11 cellular contexts compared by ENCODE assay signal in genomic region chr1:109895720-109896504, GRCh38. TPM values are rescaled to one million over a fixed set of nuclear protein-coding genes. Genes with fewer than 3 reads are reported as not detected.
A peak's percentile ranks its signal among the peaks of the same experiment; 100 is the strongest.
DNase-seq lines count a peak whose midpoint lies in the region; ATAC-seq, FAIRE-seq and TF ChIP-seq lines count a peak whose summit lies in the region.
"Had no signal": no experiment of that assay in that cellular context is flagged by ENCODE, and none has a peak within 500 bp of the region (broad histone marks: within the 10 kb centered on the region; RNA-seq: fewer than 3 reads in every experiment).

No MANE protein-coding gene starts in this region.

- TF ChIP-seq EP300 in upper lobe of left lung (IDR thresholded peaks at IDR 0.05) = peak in 3 of 4 donors; percentile 23 to 93 (median 91)

- H3K27ac ChIP-seq in upper lobe of left lung = peak overlapping the region; percentile 67 to 81 (median 72)

- peak; percentile 66 to 79 for ATAC-seq in upper lobe of left lung (ENCODE audit: low FRiP score in 2 of 2)
- ATAC-seq in GM18520 (IDR thresholded peaks at IDR 0.05; ENCODE audit: unreplicated experiment) = no peak

- no peaks in the 10 kb centered on the region for H3K27me3 Mint-ChIP-seq in activated naive CD4-positive, alpha-beta T cell treated with anti-CD3 and anti-CD28 coated beads for 36 hours (ENCODE audit: low read depth)
- H3K27me3 Mint-ChIP-seq in activated T-helper 1 cell treated with anti-CD3 and anti-CD28 coated beads, Interleukin-12 subunit alpha, Interleukin-12 subunit beta, Interleukin-2, Interleukin-4 antibody, amounts not matched to agents 30 ng/mL and 10 ng/mL and 1 ng/mL, durations not matched to agents 14 hours and 24 hours and 36 hours (ENCODE audit: insufficient read depth) = no peaks in the 10 kb centered on the region

- H3K9me3 Mint-ChIP-seq in activated naive CD4-positive, alpha-beta T cell treated with anti-CD3 and anti-CD28 coated beads for 36 hours = no peaks in the 10 kb centered on the region
- H3K9me3 Mint-ChIP-seq in activated T-helper 1 cell treated with anti-CD3 and anti-CD28 coated beads, Interleukin-12 subunit alpha, Interleukin-12 subunit beta, Interleukin-2, Interleukin-4 antibody, amounts not matched to agents 30 ng/mL and 10 ng/mL and 1 ng/mL, durations not matched to agents 14 hours and 24 hours and 36 hours = no peaks in the 10 kb centered on the region

- H3K36me3 ChIP-seq in upper lobe of left lung = no peaks in the 10 kb centered on the region

- H3K36me3 Mint-ChIP-seq in activated naive CD4-positive, alpha-beta T cell treated with anti-CD3 and anti-CD28 coated beads for 36 hours (ENCODE audit: low read depth) = no peaks in the 10 kb centered on the region
- H3K36me3 Mint-ChIP-seq in activated T-helper 1 cell treated with anti-CD3 and anti-CD28 coated beads, Interleukin-12 subunit alpha, Interleukin-12 subunit beta, Interleukin-2, Interleukin-4 antibody, amounts not matched to agents 30 ng/mL and 10 ng/mL and 1 ng/mL, durations not matched to agents 14 hours and 24 hours and 36 hours (ENCODE audit: low read depth) = no peaks in the 10 kb centered on the region

- H3K4me3 Mint-ChIP-seq in activated naive CD4-positive, alpha-beta T cell treated with anti-CD3 and anti-CD28 coated beads for 36 hours = no peak overlapping the region
- no peak overlapping the region for H3K4me3 Mint-ChIP-seq in activated T-helper 1 cell treated with anti-CD3 and anti-CD28 coated beads, Interleukin-12 subunit alpha, Interleukin-12 subunit beta, Interleukin-2, Interleukin-4 antibody, amounts not matched to agents 30 ng/mL and 10 ng/mL and 1 ng/mL, durations not matched to agents 14 hours and 24 hours and 36 hours
- H3K4me3 Mint-ChIP-seq: B cell had no signal

- no peak for FAIRE-seq in GM12891 (lab: Jason Lieb, UNC)

- TF ChIP-seq POLR2A in upper lobe of left lung (IDR thresholded peaks at IDR 0.05) = no peak
- no peak for TF ChIP-seq POLR2A in GM12891 (IDR thresholded peaks at IDR 0.05; ENCODE audit: low read depth, low read length)

- CTCF ChIA-PET in activated naive CD4-positive, alpha-beta T cell treated with anti-CD3 and anti-CD28 coated beads for 36 hours (lab: Charles Lee) = interaction anchor here (1.0 kb wide), 1 partner anchor 105 kb away, joined by 3 read pairs; no protein-coding TSS in a partner anchor

- no peaks in the 10 kb centered on the region for H3K9me3 ChIP-seq in upper lobe of left lung

- intact Hi-C loops in activated naive CD4-positive, alpha-beta T cell treated with anti-CD3 and anti-CD28 coated beads for 36 hours (cut with micrococcal nuclease) = no loop called here
- intact Hi-C loops in activated T-helper 1 cell treated with anti-CD3 and anti-CD28 coated beads, Interleukin-12 subunit alpha, Interleukin-12 subunit beta, Interleukin-2, Interleukin-4 antibody, amounts not matched to agents 30 ng/mL and 10 ng/mL and 1 ng/mL, durations not matched to agents 14 hours and 24 hours and 36 hours (cut with micrococcal nuclease) = loop anchor here (1.0 to 10.0 kb wide), 4 partner anchors 10 to 1699 kb away; partner anchors contain the start of genes GNAI3 and PSMA5

- no peak overlapping the region for H3K4me3 ChIP-seq in upper lobe of left lung

- no peaks in the 10 kb centered on the region for H3K27me3 ChIP-seq in upper lobe of left lung

- peak overlapping the region; percentile 47 for H3K27ac Mint-ChIP-seq in activated naive CD4-positive, alpha-beta T cell treated with anti-CD3 and anti-CD28 coated beads for 36 hours
- no peak overlapping the region for H3K27ac Mint-ChIP-seq in activated T-helper 1 cell treated with anti-CD3 and anti-CD28 coated beads, Interleukin-12 subunit alpha, Interleukin-12 subunit beta, Interleukin-2, Interleukin-4 antibody, amounts not matched to agents 30 ng/mL and 10 ng/mL and 1 ng/mL, durations not matched to agents 14 hours and 24 hours and 36 hours
- H3K27ac Mint-ChIP-seq: B cell had no signal

- peaks cover 10% of the 10 kb centered on the region for H3K4me1 Mint-ChIP-seq in activated naive CD4-positive, alpha-beta T cell treated with anti-CD3 and anti-CD28 coated beads for 36 hours (ENCODE audit: low read depth)
- peaks cover 5% of the 10 kb centered on the region for H3K4me1 Mint-ChIP-seq in activated T-helper 1 cell treated with anti-CD3 and anti-CD28 coated beads, Interleukin-12 subunit alpha, Interleukin-12 subunit beta, Interleukin-2, Interleukin-4 antibody, amounts not matched to agents 30 ng/mL and 10 ng/mL and 1 ng/mL, durations not matched to agents 14 hours and 24 hours and 36 hours (ENCODE audit: low read depth)

- H3K4me1 ChIP-seq in upper lobe of left lung = peaks cover 52 to 62% (median 56%) of the 10 kb centered on the region in 4 donors

- peak; percentile 28 for DNase-seq in activated naive CD4-positive, alpha-beta T cell treated with anti-CD3 and anti-CD28 coated beads for 36 hours
- DNase-seq in activated naive CD4-positive, alpha-beta T cell (lab: John Stamatoyannopoulos, UW) = no peak
- DNase-seq in activated T-helper 1 cell treated with anti-CD3 and anti-CD28 coated beads, Interleukin-12 subunit alpha, Interleukin-12 subunit beta, Interleukin-2, Interleukin-4 antibody, amounts not matched to agents 30 ng/mL and 10 ng/mL and 1 ng/mL, durations not matched to agents 14 hours and 24 hours and 36 hours (ENCODE audit: low spot score) = peak; percentile 30
- DNase-seq in iris pigment epithelial cell (ENCODE audit: low read depth) (peak; percentile 51), upper lobe of left lung (peak; percentile 38 to 73), GM12891 (ENCODE audit: insufficient read length, low spot score) (no peak), GOT3 (lab: John Stamatoyannopoulos, UW) (no peak)
- DNase-seq: activated CD4-positive, alpha-beta T cell treated with anti-CD3 and anti-CD28 coated beads, Interleukin-2, amount 50 U/mL, for 4 hours; NCI-H1048 had no signal

- no peak for TF ChIP-seq CTCF in upper lobe of left lung (IDR thresholded peaks at IDR 0.05)

- WGBS in upper lobe of left lung, 2 donors = 47 to 53% methylated on average over 9 to 16 of the region's 16 CpGs

TF ChIP-seq in GM12891, 5 proteins besides CTCF, POLR2A, EP300 and RAD21:
- TF ChIP-seq POLR2AphosphoS5 (IDR thresholded peaks at IDR 0.05; ENCODE audit: low read depth, low read length) (no peak), SPI1 (IDR thresholded peaks at IDR 0.05; ENCODE audit: low read depth, low read length) (no peak), TAF1 (IDR thresholded peaks at IDR 0.05; ENCODE audit: low read depth, low read length) (no peak), POU2F2 (IDR thresholded peaks at IDR 0.05; ENCODE audit: low read depth, low read length) (no peak), PAX5 (IDR thresholded peaks at IDR 0.05; ENCODE audit: insufficient read depth, low read length, severe bottlenecking) (no peak)
TF ChIP-seq in GM12891: peak in this region for 0.

RNA-seq across cellular contexts. Expression of gene CSF1, which starts 14.7 kb away (rescaled TPM):
- 10 to 100 TPM; 12.0 to 13.5 TPM for total RNA-seq in activated naive CD4-positive, alpha-beta T cell treated with anti-CD3 and anti-CD28 coated beads for 36 hours
- total RNA-seq in activated T-helper 1 cell treated with anti-CD3 and anti-CD28 coated beads, Interleukin-12 subunit alpha, Interleukin-12 subunit beta, Interleukin-2, Interleukin-4 antibody, amounts not matched to agents 30 ng/mL and 10 ng/mL and 1 ng/mL, durations not matched to agents 14 hours and 24 hours and 36 hours = 269 and 275 TPM in 2 replicates
- total RNA-seq in upper lobe of left lung = 100 to 1,000 TPM in 1 of 6 donors, 10 to 100 TPM in 5; 19.4 to 106 (median 36.5) TPM
- 4.8 TPM for polyA plus RNA-seq in GM12891 (2012; ENCODE audit: low read depth, missing spikeins)

Comparison
In these comparisons a context has a peak if more than half of its experiments do, and no peak if none do; other contexts are left out.
1. DNase-seq: peak in activated naive CD4-positive, alpha-beta T cell treated with anti-CD3 and anti-CD28 coated beads for 36 hours (single experiment), activated T-helper 1 cell treated with anti-CD3 and anti-CD28 coated beads, Interleukin-12 subunit alpha, Interleukin-12 subunit beta, Interleukin-2, Interleukin-4 antibody, amounts not matched to agents 30 ng/mL and 10 ng/mL and 1 ng/mL, durations not matched to agents 14 hours and 24 hours and 36 hours (single experiment), iris pigment epithelial cell (single experiment) and upper lobe of left lung (2 of 2); none in activated naive CD4-positive, alpha-beta T cell (0 of 4), GM12891 (single experiment) and GOT3 (single experiment).